In the genomic region with DNA sequence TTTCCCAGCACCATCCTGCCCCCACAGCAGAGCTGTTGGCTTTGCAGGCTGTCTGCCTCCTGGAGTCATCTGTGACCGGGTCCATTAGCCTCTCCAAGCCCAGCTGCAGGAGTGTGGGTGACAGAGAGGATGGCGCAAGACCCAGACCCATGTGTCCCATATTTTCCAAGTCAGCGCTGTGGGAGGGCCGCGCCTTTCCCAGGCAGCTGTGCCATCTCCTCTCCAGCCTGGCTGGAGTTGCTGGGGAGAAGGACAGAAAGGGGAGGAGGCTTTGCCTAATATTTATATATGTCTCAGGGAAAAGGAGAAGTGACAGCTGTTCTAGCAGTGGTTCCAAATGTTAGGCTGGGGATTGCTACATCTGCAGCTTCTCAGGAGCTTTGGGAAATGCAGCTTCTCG, we compare ENCODE assay signal across 18 cellular contexts. TPM values are rescaled to one million over a fixed set of nuclear protein-coding genes. Genes with fewer than 3 reads are reported as not detected.
DNase-seq lines count a peak whose midpoint lies in the region; ATAC-seq and TF ChIP-seq lines count a peak whose summit lies in the region.
"Had no signal": no experiment of that assay in that cellular context is flagged by ENCODE, and none has a peak within 500 bp of the region (broad histone marks: within the 10 kb centered on the region; RNA-seq: fewer than 3 reads in every experiment).

No MANE protein-coding gene starts in this region.

- no peak for TF ChIP-seq POLR2A in sigmoid colon (IDR thresholded peaks at IDR 0.05)

- H3K27ac ChIP-seq in sigmoid colon: peak overlapping the region in 3 of 4 donors; percentile 20 to 54 (median 29)
- H3K27ac ChIP-seq: HL-60, parathyroid adenoma had no signal

- peaks cover 32% of the 10 kb centered on the region for H3K36me3 ChIP-seq in adipocyte (ENCODE audit: control insufficient read depth, insufficient read depth, low read length, severe bottlenecking)
- H3K36me3 ChIP-seq in sigmoid colon: peaks cover 0 to 12% (median 2%) of the 10 kb centered on the region in 4 donors

- TF ChIP-seq EP300 in sigmoid colon (IDR thresholded peaks at IDR 0.05): no peak

- peaks cover 72% of the 10 kb centered on the region for H3K4me1 ChIP-seq in adipocyte (ENCODE audit: control insufficient read depth, insufficient read depth, low read length)
- H3K4me1 ChIP-seq in sigmoid colon: peaks cover 0 to 14% (median 8%) of the 10 kb centered on the region in 4 donors
- H3K4me1 ChIP-seq: parathyroid adenoma had no signal

- H3K27me3 Mint-ChIP-seq in stimulated activated memory B cell treated with anti-CD40 and anti-IgM and Interleukin-4, amounts not matched to agents 10 μg/mL and 1 μg/mL and 100 μg/mL, for 72 hours: no peaks in the 10 kb centered on the region
- H3K27me3 Mint-ChIP-seq in CD14-positive monocyte (ENCODE audit: low read depth in 3 of 3): peaks cover 0 to 4% (median 2%) of the 10 kb centered on the region in 3 donors
- H3K27me3 Mint-ChIP-seq: activated CD4-positive, alpha-beta memory T cell treated with anti-CD3 and anti-CD28 coated beads for 36 hours; stimulated activated naive B cell treated with anti-CD40 and anti-IgM and Interleukin-4, amounts not matched to agents 10 μg/mL and 1 μg/mL and 100 μg/mL, for 72 hours had no signal

- H3K9me3 ChIP-seq in adipocyte (ENCODE audit: control insufficient read depth, low read length) (no peaks in the 10 kb centered on the region), sigmoid colon (no peaks in the 10 kb centered on the region)

- ATAC-seq in stimulated activated memory B cell treated with anti-CD40 and anti-IgM and Interleukin-4, amounts not matched to agents 10 μg/mL and 1 μg/mL and 100 μg/mL, for 72 hours: no peak
- ATAC-seq: effector memory CD8-positive, alpha-beta T cell; GM23338; Panc1; stimulated activated naive B cell treated with anti-CD40 and anti-IgM and Interleukin-4, amounts not matched to agents 10 μg/mL and 1 μg/mL and 100 μg/mL, for 72 hours had no signal

- H3K27me3 ChIP-seq in adipocyte (replicated peaks; ENCODE audit: control insufficient read depth, insufficient read depth, low read length): no peaks in the 10 kb centered on the region
- H3K27me3 ChIP-seq in sigmoid colon: peaks cover 0 to 8% (median 0%) of the 10 kb centered on the region in 3 donors

- TF ChIP-seq CTCF in sigmoid colon (IDR thresholded peaks at IDR 0.05): no peak
- no peak for TF ChIP-seq CTCF in CD14-positive monocyte (IDR thresholded peaks at IDR 0.05)

- DNase-seq in EH (ENCODE audit: low read depth) (peak; percentile 48), adipocyte (ENCODE audit: low read depth) (peak; percentile 75), hepatic stellate cell (ENCODE audit: low spot score) (peak; percentile 54), sigmoid colon (peak; percentile 94), EL (no peak), CD14-positive monocyte (ENCODE audit: low spot score) (no peak), COR-L47 (lab: John Stamatoyannopoulos, UW) (no peak)
- DNase-seq: activated CD4-positive, alpha-beta memory T cell treated with anti-CD3 and anti-CD28 coated beads for 36 hours; activated effector memory CD4-positive, alpha-beta T cell treated with anti-CD3 and anti-CD28 coated beads, Interleukin-2, amount 50 U/mL, for 16 hours; effector memory CD8-positive, alpha-beta T cell; stimulated activated CD4-positive, alpha-beta T cell treated with anti-CD3 and anti-CD28 coated beads, Interleukin-4, amount 100 ng/mL, for 24 hours; stimulated activated naive B cell treated with anti-CD40 and anti-IgM and Interleukin-4, amounts not matched to agents 10 μg/mL and 1 μg/mL and 100 μg/mL, for 72 hours had no signal

- H3K36me3 Mint-ChIP-seq in stimulated activated memory B cell treated with anti-CD40 and anti-IgM and Interleukin-4, amounts not matched to agents 10 μg/mL and 1 μg/mL and 100 μg/mL, for 72 hours: peaks cover 35% of the 10 kb centered on the region
- peaks cover 40 to 62% of the 10 kb centered on the region in 2 donors for H3K36me3 Mint-ChIP-seq in CD14-positive monocyte
- H3K36me3 Mint-ChIP-seq: activated CD4-positive, alpha-beta memory T cell treated with anti-CD3 and anti-CD28 coated beads for 36 hours had no signal

- H3K4me3 ChIP-seq in adipocyte (ENCODE audit: low read length) (no peak overlapping the region), sigmoid colon (no peak overlapping the region)
- H3K4me3 ChIP-seq: GM23338 had no signal

- H3K4me3 Mint-ChIP-seq in stimulated activated memory B cell treated with anti-CD40 and anti-IgM and Interleukin-4, amounts not matched to agents 10 μg/mL and 1 μg/mL and 100 μg/mL, for 72 hours: no peak overlapping the region
- H3K4me3 Mint-ChIP-seq in CD14-positive monocyte: no peak overlapping the region
- H3K4me3 Mint-ChIP-seq: activated CD4-positive, alpha-beta memory T cell treated with anti-CD3 and anti-CD28 coated beads for 36 hours; effector memory CD8-positive, alpha-beta T cell; GM23338; stimulated activated naive B cell treated with anti-CD40 and anti-IgM and Interleukin-4, amounts not matched to agents 10 μg/mL and 1 μg/mL and 100 μg/mL, for 72 hours had no signal

- no peaks in the 10 kb centered on the region for H3K9me3 Mint-ChIP-seq in stimulated activated memory B cell treated with anti-CD40 and anti-IgM and Interleukin-4, amounts not matched to agents 10 μg/mL and 1 μg/mL and 100 μg/mL, for 72 hours
- H3K9me3 Mint-ChIP-seq in CD14-positive monocyte: no peaks in the 10 kb centered on the region
- H3K9me3 Mint-ChIP-seq: activated CD4-positive, alpha-beta memory T cell treated with anti-CD3 and anti-CD28 coated beads for 36 hours; effector memory CD8-positive, alpha-beta T cell; GM23338; stimulated activated naive B cell treated with anti-CD40 and anti-IgM and Interleukin-4, amounts not matched to agents 10 μg/mL and 1 μg/mL and 100 μg/mL, for 72 hours had no signal

- 41 to 69% methylated on average over 6 of the region's 6 CpGs for WGBS in sigmoid colon, 2 donors

- no peaks in the 10 kb centered on the region for H3K4me1 Mint-ChIP-seq in stimulated activated memory B cell treated with anti-CD40 and anti-IgM and Interleukin-4, amounts not matched to agents 10 μg/mL and 1 μg/mL and 100 μg/mL, for 72 hours
- peaks cover 10% of the 10 kb centered on the region for H3K4me1 Mint-ChIP-seq in CD14-positive monocyte

- no peak overlapping the region for H3K27ac Mint-ChIP-seq in stimulated activated memory B cell treated with anti-CD40 and anti-IgM and Interleukin-4, amounts not matched to agents 10 μg/mL and 1 μg/mL and 100 μg/mL, for 72 hours
- H3K27ac Mint-ChIP-seq in CD14-positive monocyte: no peak overlapping the region
- H3K27ac Mint-ChIP-seq: activated CD4-positive, alpha-beta memory T cell treated with anti-CD3 and anti-CD28 coated beads for 36 hours; GM23338; stimulated activated naive B cell treated with anti-CD40 and anti-IgM and Interleukin-4, amounts not matched to agents 10 μg/mL and 1 μg/mL and 100 μg/mL, for 72 hours had no signal

- peak overlapping the region; percentile 1 for H3K9ac ChIP-seq in adipocyte (ENCODE audit: low read length)
- H3K9ac ChIP-seq: parathyroid adenoma had no signal

- intact Hi-C loops in sigmoid colon (cut with DNase I): no loop called here
- intact Hi-C loops in CD14-positive monocyte (cut with micrococcal nuclease): no loop called here

RNA-seq across cellular contexts. Expression of gene DTX4, which starts 15.7 kb away (rescaled TPM):
- 1 to 10 TPM; 3.5 to 7.8 (median 4.1) TPM for total RNA-seq in sigmoid colon
- polyA plus RNA-seq in sigmoid colon: 10 to 100 TPM; 21.0 to 29.0 (median 24.7) TPM
- 1 to 10 TPM; 1.1 to 1.9 TPM for polyA plus RNA-seq in CD14-positive monocyte

RNA-seq across cellular contexts. Expression of gene MPEG1, which starts 25.1 kb away (rescaled TPM):
- 10 to 100 TPM in 3 of 4 donors, 1 to 10 TPM in 1; 8.0 to 23.5 (median 13.6) TPM for total RNA-seq in sigmoid colon
- polyA plus RNA-seq in sigmoid colon (10 to 100 TPM in 2 of 3 donors, 1 to 10 TPM in 1; 9.6 to 63.8 (median 32.4) TPM), CD14-positive monocyte (100 to 1,000 TPM; 691 to 971 TPM)
- total RNA-seq: activated CD4-positive, alpha-beta memory T cell treated with anti-CD3 and anti-CD28 coated beads for 36 hours; GM23338; M059J had no signal
- polyA plus RNA-seq: GM23338 had no signal

RNA-seq across cellular contexts. Expression of gene FAM111A, which starts 44.9 kb away (rescaled TPM):
- total RNA-seq in sigmoid colon: 10 to 100 TPM; 26.0 to 33.4 (median 29.0) TPM
- polyA plus RNA-seq in sigmoid colon: 10 to 100 TPM in 1 of 3 donors, 1 to 10 TPM in 2; 6.6 to 22.1 (median 9.0) TPM
- polyA plus RNA-seq in CD14-positive monocyte: 10 to 100 TPM; 34.6 to 55.7 TPM

Comparison
In these comparisons a context has a peak if more than half of its experiments do, and no peak if none do; other contexts are left out.
1. DNase-seq: peak in EH (single experiment), adipocyte (single experiment), hepatic stellate cell (single experiment) and sigmoid colon (single experiment); none in EL (single experiment), CD14-positive monocyte (single experiment) and COR-L47 (single experiment).
2. RNA of gene DTX4, which starts 15.7 kb away (polyA plus RNA-seq): 21.0 to 29.0 TPM in sigmoid colon; 1.1 to 1.9 TPM in CD14-positive monocyte; every median in the first group is over 4 times any median in the second.
3. RNA of gene MPEG1, which starts 25.1 kb away (polyA plus RNA-seq): 691 to 971 TPM in CD14-positive monocyte; 9.6 to 63.8 TPM in sigmoid colon; every median in the first group is over 10 times any median in the second.